In genomic region chr1:20701847-20702246, GRCh38 we compare ENCODE assay signal across 37 cellular contexts. TPM values are rescaled to one million over a fixed set of nuclear protein-coding genes. Genes with fewer than 3 reads are reported as not detected.
"Had no signal": no experiment of that assay in that cellular context is flagged by ENCODE, and none has a peak within 500 bp of the region (broad histone marks: within the 10 kb centered on the region; RNA-seq: fewer than 3 reads in every experiment).

No MANE protein-coding gene starts in this region.

- H3K27me3 Mint-ChIP-seq: activated B cell treated with CpG ODN at 0.5 μM for 24 hours; activated CD8-positive, alpha-beta memory T cell treated with anti-CD3 and anti-CD28 coated beads, Interleukin-2, amount 10 ng/mL, durations not matched to agents 7 days and 5 days; activated naive CD4-positive, alpha-beta T cell treated with anti-CD3 and anti-CD28 coated beads, Interleukin-2, amount 50 U/mL, for 24 hours; activated naive CD8-positive, alpha-beta T cell treated with anti-CD3 and anti-CD28 coated beads for 36 hours; central memory CD8-positive, alpha-beta T cell; T-helper 17 cell had no signal

- H3K9me3 Mint-ChIP-seq: activated B cell treated with CpG ODN at 0.5 μM for 24 hours; activated naive CD4-positive, alpha-beta T cell treated with anti-CD3 and anti-CD28 coated beads for 36 hours; activated naive CD4-positive, alpha-beta T cell treated with anti-CD3 and anti-CD28 coated beads, Interleukin-2, amount 50 U/mL, for 24 hours; activated naive CD8-positive, alpha-beta T cell treated with anti-CD3 and anti-CD28 coated beads for 36 hours; activated naive CD8-positive, alpha-beta T cell treated with anti-CD3 and anti-CD28 coated beads, Interleukin-2, amount 50 U/mL, for 24 hours; activated T-helper 1 cell treated with anti-CD3 and anti-CD28 coated beads, Interleukin-12 subunit alpha, Interleukin-12 subunit beta, Interleukin-2, Interleukin-4 antibody, amounts not matched to agents 30 ng/mL and 10 ng/mL and 1 ng/mL, durations not matched to agents 14 hours and 24 hours and 36 hours; activated T-helper 2 cell treated with anti-CD3 and anti-CD28 coated beads, Interferon-gamma antibody, Interleukin-2, Interleukin-4, amounts not matched to agents 10 μg/mL and 5 μg/mL and 100 μg/mL, durations not matched to agents 14 hours and 24 hours and 36 hours; central memory CD8-positive, alpha-beta T cell; dendritic cell treated with granulocyte-macrophage colony-stimulating factor and Interleukin-4, amounts not matched to agents 40 ng/mL and 50 ng/mL, for 4 days; endodermal cell; T-helper 2 cell treated with Interferon-gamma antibody and Interleukin-4, amounts not matched to agents 5 μg/mL and 100 μg/mL, for 36 hours had no signal

- H3K4me3 Mint-ChIP-seq: activated B cell treated with CpG ODN at 0.5 μM for 24 hours; activated CD8-positive, alpha-beta memory T cell treated with anti-CD3 and anti-CD28 coated beads, Interleukin-2, amount 10 ng/mL, durations not matched to agents 7 days and 5 days; activated CD8-positive, alpha-beta T cell treated with anti-CD3 and anti-CD28 coated beads, Interleukin-2, amount 10 ng/mL, durations not matched to agents 7 days and 5 days; activated naive CD4-positive, alpha-beta T cell treated with anti-CD3 and anti-CD28 coated beads for 36 hours; activated naive CD4-positive, alpha-beta T cell treated with anti-CD3 and anti-CD28 coated beads, Interleukin-2, amount 50 U/mL, for 24 hours; activated naive CD8-positive, alpha-beta T cell treated with anti-CD3 and anti-CD28 coated beads for 36 hours; activated naive CD8-positive, alpha-beta T cell treated with anti-CD3 and anti-CD28 coated beads, Interleukin-2, amount 50 U/mL, for 24 hours; activated T-helper 1 cell treated with anti-CD3 and anti-CD28 coated beads, Interleukin-12 subunit alpha, Interleukin-12 subunit beta, Interleukin-2, Interleukin-4 antibody, amounts not matched to agents 30 ng/mL and 10 ng/mL and 1 ng/mL, durations not matched to agents 14 hours and 24 hours and 36 hours; central memory CD8-positive, alpha-beta T cell; dendritic cell treated with granulocyte-macrophage colony-stimulating factor and Interleukin-4, amounts not matched to agents 40 ng/mL and 50 ng/mL, for 4 days; endodermal cell; T-helper 17 cell; T-helper 2 cell treated with Interferon-gamma antibody and Interleukin-4, amounts not matched to agents 5 μg/mL and 100 μg/mL, for 36 hours had no signal

- ATAC-seq: activated CD4-positive, CD25-positive, alpha-beta regulatory T cell treated with anti-CD3 and anti-CD28 coated beads, Interleukin-2, amount 50 U/mL, for 24 hours; activated CD8-positive, alpha-beta memory T cell treated with anti-CD3 and anti-CD28 coated beads, Interleukin-2, amount 10 ng/mL, durations not matched to agents 7 days and 5 days; activated CD8-positive, alpha-beta T cell treated with anti-CD3 and anti-CD28 coated beads, Interleukin-2, amount 10 ng/mL, durations not matched to agents 7 days and 5 days; activated naive CD8-positive, alpha-beta T cell treated with anti-CD3 and anti-CD28 coated beads, Interleukin-2, amount 50 U/mL, for 24 hours; body of pancreas; esophagus mucosa; T-helper 17 cell had no signal

- H3K4me1 Mint-ChIP-seq: activated B cell treated with CpG ODN at 0.5 μM for 24 hours; activated naive CD4-positive, alpha-beta T cell treated with anti-CD3 and anti-CD28 coated beads, Interleukin-2, amount 50 U/mL, for 24 hours; activated naive CD8-positive, alpha-beta T cell treated with anti-CD3 and anti-CD28 coated beads for 36 hours; activated naive CD8-positive, alpha-beta T cell treated with anti-CD3 and anti-CD28 coated beads, Interleukin-2, amount 50 U/mL, for 24 hours; central memory CD8-positive, alpha-beta T cell; endodermal cell had no signal

- H3K9me3 ChIP-seq: adrenal gland, body of pancreas had no signal

- H3K4me3 ChIP-seq: adrenal gland, body of pancreas, coronary artery, dorsolateral prefrontal cortex had no signal

- H3K27me3 ChIP-seq: adrenal gland, body of pancreas, dorsolateral prefrontal cortex had no signal

- FAIRE-seq: frontal cortex had no signal

- H3K36me3 ChIP-seq: adrenal gland, WERI-Rb-1 had no signal

- H3K36me3 Mint-ChIP-seq: activated CD8-positive, alpha-beta memory T cell treated with anti-CD3 and anti-CD28 coated beads, Interleukin-2, amount 10 ng/mL, durations not matched to agents 7 days and 5 days; activated naive CD4-positive, alpha-beta T cell treated with anti-CD3 and anti-CD28 coated beads, Interleukin-2, amount 50 U/mL, for 24 hours; activated naive CD8-positive, alpha-beta T cell treated with anti-CD3 and anti-CD28 coated beads for 36 hours had no signal

- H3K27ac ChIP-seq: adrenal gland, body of pancreas, coronary artery, dorsolateral prefrontal cortex, WERI-Rb-1 had no signal

- H3K27ac Mint-ChIP-seq: activated B cell treated with CpG ODN at 0.5 μM for 24 hours; activated CD8-positive, alpha-beta memory T cell treated with anti-CD3 and anti-CD28 coated beads, Interleukin-2, amount 10 ng/mL, durations not matched to agents 7 days and 5 days; activated CD8-positive, alpha-beta T cell treated with anti-CD3 and anti-CD28 coated beads, Interleukin-2, amount 10 ng/mL, durations not matched to agents 7 days and 5 days; activated naive CD4-positive, alpha-beta T cell treated with anti-CD3 and anti-CD28 coated beads for 36 hours; activated naive CD4-positive, alpha-beta T cell treated with anti-CD3 and anti-CD28 coated beads, Interleukin-2, amount 50 U/mL, for 24 hours; activated naive CD8-positive, alpha-beta T cell treated with anti-CD3 and anti-CD28 coated beads for 36 hours; activated naive CD8-positive, alpha-beta T cell treated with anti-CD3 and anti-CD28 coated beads, Interleukin-2, amount 50 U/mL, for 24 hours; activated T-helper 1 cell treated with anti-CD3 and anti-CD28 coated beads, Interleukin-12 subunit alpha, Interleukin-12 subunit beta, Interleukin-2, Interleukin-4 antibody, amounts not matched to agents 30 ng/mL and 10 ng/mL and 1 ng/mL, durations not matched to agents 14 hours and 24 hours and 36 hours; activated T-helper 2 cell treated with anti-CD3 and anti-CD28 coated beads, Interferon-gamma antibody, Interleukin-2, Interleukin-4, amounts not matched to agents 10 μg/mL and 5 μg/mL and 100 μg/mL, durations not matched to agents 14 hours and 24 hours and 36 hours; dendritic cell treated with granulocyte-macrophage colony-stimulating factor and Interleukin-4, amounts not matched to agents 40 ng/mL and 50 ng/mL, for 4 days; endodermal cell; T-helper 17 cell; T-helper 2 cell treated with Interferon-gamma antibody and Interleukin-4, amounts not matched to agents 5 μg/mL and 100 μg/mL, for 36 hours had no signal

- DNase-seq: activated B cell treated with CpG ODN at 0.5 μM for 24 hours; activated CD4-positive, alpha-beta T cell treated with anti-CD3 and anti-CD28 coated beads for 48 hours; activated CD4-positive, alpha-beta T cell treated with anti-CD3 and anti-CD28 coated beads, Interleukin-2, amount 50 U/mL, for 1 hour; activated CD4-positive, alpha-beta T cell treated with anti-CD3 and anti-CD28 coated beads, Interleukin-2, amount 50 U/mL, for 48 hours; activated CD8-positive, alpha-beta memory T cell treated with anti-CD3 and anti-CD28 coated beads, Interleukin-2, amount 10 ng/mL, durations not matched to agents 7 days and 5 days; activated CD8-positive, alpha-beta memory T cell treated with anti-CD3 and anti-CD28 coated beads, Interleukin-2, amount 50 U/mL, for 4 hours; activated CD8-positive, alpha-beta T cell treated with anti-CD3 and anti-CD28 coated beads, Interleukin-2, amount 10 ng/mL, durations not matched to agents 7 days and 5 days; activated effector memory CD4-positive, alpha-beta T cell treated with anti-CD3 and anti-CD28 coated beads, Interleukin-2, amount 50 U/mL, for 16 hours; activated naive CD8-positive, alpha-beta T cell treated with anti-CD3 and anti-CD28 coated beads for 36 hours; activated naive CD8-positive, alpha-beta T cell treated with anti-CD3 and anti-CD28 coated beads, Interleukin-2, amount 50 U/mL, for 24 hours; activated T-cell treated with anti-CD3 and anti-CD28 coated beads, Interleukin-2, amount 50 U/mL, for 1 hour; activated T-cell treated with anti-CD3 and anti-CD28 coated beads, Interleukin-2, amount 50 U/mL, for 48 hours; adrenal gland; amygdala; aorta; body of pancreas; dorsolateral prefrontal cortex; effector memory CD4-positive, alpha-beta T cell; endodermal cell; head of caudate nucleus; T-helper 1 cell; T-helper 17 cell; T1000 had no signal

RNA-seq across cellular contexts. Expression of gene KIF17, which starts 16.0 kb away (rescaled TPM):
- total RNA-seq: activated B cell treated with CpG ODN at 0.5 μM for 24 hours; activated CD8-positive, alpha-beta memory T cell treated with anti-CD3 and anti-CD28 coated beads for 36 hours; activated CD8-positive, alpha-beta memory T cell treated with anti-CD3 and anti-CD28 coated beads, Interleukin-2, amount 10 ng/mL, durations not matched to agents 7 days and 5 days; activated CD8-positive, alpha-beta T cell treated with anti-CD3 and anti-CD28 coated beads, Interleukin-2, amount 10 ng/mL, durations not matched to agents 7 days and 5 days; activated naive CD4-positive, alpha-beta T cell treated with anti-CD3 and anti-CD28 coated beads for 36 hours; activated T-helper 1 cell treated with anti-CD3 and anti-CD28 coated beads, Interleukin-12 subunit alpha, Interleukin-12 subunit beta, Interleukin-2, Interleukin-4 antibody, amounts not matched to agents 30 ng/mL and 10 ng/mL and 1 ng/mL, durations not matched to agents 14 hours and 24 hours and 36 hours had no signal

RNA-seq across cellular contexts. Expression of gene SH2D5, which starts 30.7 kb away (rescaled TPM):
- total RNA-seq: activated CD8-positive, alpha-beta memory T cell treated with anti-CD3 and anti-CD28 coated beads, Interleukin-2, amount 10 ng/mL, durations not matched to agents 7 days and 5 days; body of pancreas; cardiac septum; T-helper 17 cell had no signal
